ENCODE assay signal across 23 cellular contexts in the genomic region with DNA sequence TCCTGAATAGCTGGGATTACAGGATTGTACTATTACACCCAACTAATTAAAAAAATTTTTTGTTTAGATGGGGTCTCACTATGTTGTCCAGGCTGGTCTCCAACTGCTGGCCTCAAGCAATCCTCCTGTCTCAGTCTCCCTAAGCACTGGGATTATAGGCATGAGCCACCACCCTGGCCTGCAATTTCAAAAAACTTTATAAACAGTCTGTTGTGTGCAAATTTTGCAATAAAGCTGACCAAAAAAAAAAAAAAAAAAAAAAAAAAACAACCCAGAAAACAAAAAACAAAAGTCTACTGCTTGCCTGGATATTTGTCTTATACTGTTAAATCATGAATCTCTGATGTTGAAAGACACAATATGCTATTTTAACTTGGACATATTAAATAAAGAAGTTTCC. TPM values are rescaled to one million over a fixed set of nuclear protein-coding genes. Genes with fewer than 3 reads are reported as not detected.
DNase-seq lines count a peak whose midpoint lies in the region; ATAC-seq and TF ChIP-seq lines count a peak whose summit lies in the region.
"Had no signal": no experiment of that assay in that cellular context is flagged by ENCODE, and none has a peak within 500 bp of the region (broad histone marks: within the 10 kb centered on the region; RNA-seq: fewer than 3 reads in every experiment).

No MANE protein-coding gene starts in this region.

- H3K36me3 Mint-ChIP-seq in central memory CD8-positive, alpha-beta T cell (ENCODE audit: insufficient read depth) = peaks cover 19% of the 10 kb centered on the region
- H3K36me3 Mint-ChIP-seq in neural crest cell (ENCODE audit: low read depth) = no peaks in the 10 kb centered on the region
- H3K36me3 Mint-ChIP-seq in activated CD8-positive, alpha-beta T cell treated with anti-CD3 and anti-CD28 coated beads, Interleukin-2, amount 10 ng/mL, durations not matched to agents 7 days and 5 days (ENCODE audit: low read depth) = peaks cover 30% of the 10 kb centered on the region

- H2AFZ ChIP-seq in ACC112 (ENCODE audit: low read length, unreplicated experiment) = no peak overlapping the region
- no peak overlapping the region for H2AFZ ChIP-seq in DND-41 (ENCODE audit: low read depth, low read length)

- H3K4me3 ChIP-seq in ACC112 (ENCODE audit: low read depth, low read length) = peak overlapping the region; percentile 23; the same call in 1 of the 2 replicates
- H3K4me3 ChIP-seq in DND-41 (ENCODE audit: low read depth in 1 of 2, low read length in 2 of 2) = no peak overlapping the region
- H3K4me3 ChIP-seq: skin epidermis had no signal

- H3K27ac Mint-ChIP-seq in central memory CD8-positive, alpha-beta T cell (ENCODE audit: low read depth) = no peak overlapping the region
- H3K27ac Mint-ChIP-seq in neural crest cell (ENCODE audit: unreplicated experiment) = no peak overlapping the region
- H3K27ac Mint-ChIP-seq in activated CD8-positive, alpha-beta T cell treated with anti-CD3 and anti-CD28 coated beads, Interleukin-2, amount 10 ng/mL, durations not matched to agents 7 days and 5 days = no peak overlapping the region

- H3K4me1 Mint-ChIP-seq in central memory CD8-positive, alpha-beta T cell = peaks cover 81% of the 10 kb centered on the region
- H3K4me1 Mint-ChIP-seq in neural crest cell = peaks cover 78% of the 10 kb centered on the region
- H3K4me1 Mint-ChIP-seq in activated CD8-positive, alpha-beta T cell treated with anti-CD3 and anti-CD28 coated beads, Interleukin-2, amount 10 ng/mL, durations not matched to agents 7 days and 5 days (ENCODE audit: low read depth) = peaks cover 57% of the 10 kb centered on the region

- POLR2A ChIA-PET in activated CD8-positive, alpha-beta T cell treated with anti-CD3 and anti-CD28 coated beads, Interleukin-2, amount 10 ng/mL, durations not matched to agents 7 days and 5 days (lab: Charles Lee) = interaction anchor here (1.2 kb wide), 1 partner anchor 159 kb away, joined by 3 read pairs; a partner anchor contains a TSS

- H3K9ac ChIP-seq in DND-41 (ENCODE audit: low read depth, low read length) = no peak overlapping the region
- H3K9ac ChIP-seq: SK-N-SH had no signal

- H3K79me2 ChIP-seq in ACC112 (ENCODE audit: control insufficient read depth, insufficient read depth, low read length, unreplicated experiment) = peaks cover 86% of the 10 kb centered on the region
- H3K79me2 ChIP-seq in DND-41 (ENCODE audit: insufficient read depth, low read length) = peaks cover 87% of the 10 kb centered on the region

- H3K27me3 ChIP-seq in ACC112 (ENCODE audit: insufficient read depth, low read length) = no peaks in the 10 kb centered on the region
- H3K27me3 ChIP-seq in DND-41 (ENCODE audit: insufficient read depth, low read length, poor library complexity) = no peaks in the 10 kb centered on the region
- H3K27me3 ChIP-seq: uterus had no signal

- H3K36me3 ChIP-seq in ACC112 (ENCODE audit: insufficient read depth, low read length) (peaks cover 3% of the 10 kb centered on the region; the same call in 1 of the 2 replicates), DND-41 (ENCODE audit: insufficient read depth, low read length) (peaks cover 21% of the 10 kb centered on the region)
- H3K36me3 ChIP-seq: uterus had no signal

- H3K4me1 ChIP-seq in ACC112 (ENCODE audit: control insufficient read depth, insufficient read depth, low read length, unreplicated experiment) = peaks cover 43% of the 10 kb centered on the region
- H3K4me1 ChIP-seq in DND-41 (ENCODE audit: insufficient read depth, low read length) = peaks cover 50% of the 10 kb centered on the region

- no peaks in the 10 kb centered on the region for H3K9me3 Mint-ChIP-seq in central memory CD8-positive, alpha-beta T cell
- no peaks in the 10 kb centered on the region for H3K9me3 Mint-ChIP-seq in neural crest cell
- no peaks in the 10 kb centered on the region for H3K9me3 Mint-ChIP-seq in activated CD8-positive, alpha-beta T cell treated with anti-CD3 and anti-CD28 coated beads, Interleukin-2, amount 10 ng/mL, durations not matched to agents 7 days and 5 days (ENCODE audit: insufficient read depth)

- no peaks in the 10 kb centered on the region for H3K9me3 ChIP-seq in DND-41 (ENCODE audit: insufficient read depth, low read length, severe bottlenecking)
- H3K9me3 ChIP-seq: SK-N-SH, uterus had no signal

- H3K4me3 Mint-ChIP-seq in central memory CD8-positive, alpha-beta T cell = peak overlapping the region; percentile 91
- H3K4me3 Mint-ChIP-seq in neural crest cell = peak overlapping the region; percentile 74
- no peak overlapping the region for H3K4me3 Mint-ChIP-seq in activated CD8-positive, alpha-beta T cell treated with anti-CD3 and anti-CD28 coated beads, Interleukin-2, amount 10 ng/mL, durations not matched to agents 7 days and 5 days

- ATAC-seq in DND-41 (ENCODE audit: insufficient read depth, low read depth) = no peak
- no peak for ATAC-seq in central memory CD8-positive, alpha-beta T cell (replicated peaks; ENCODE audit: extremely low read depth, poor library complexity, severe bottlenecking)
- no peak for ATAC-seq in GM18502 (IDR thresholded peaks at IDR 0.05; ENCODE audit: poor library complexity, unreplicated experiment)
- no peak for ATAC-seq in activated CD8-positive, alpha-beta T cell treated with anti-CD3 and anti-CD28 coated beads, Interleukin-2, amount 10 ng/mL, durations not matched to agents 7 days and 5 days
- ATAC-seq: left ventricle myocardium superior had no signal

- no peak overlapping the region for H3K27ac ChIP-seq in ACC112 (ENCODE audit: low read depth, low read length)
- no peak overlapping the region for H3K27ac ChIP-seq in DND-41 (ENCODE audit: low read length)
- H3K27ac ChIP-seq: skin epidermis had no signal

- DNase-seq in DND-41 (no peak), neural crest cell (ENCODE audit: low read depth, low spot score) (no peak), superior temporal gyrus (ENCODE audit: extremely low spot score) (no peak), NCI-H187 treated with DMSO at 0.1 percent for 48 hours (lab: John Stamatoyannopoulos, UW) (no peak)
- DNase-seq in central memory CD8-positive, alpha-beta T cell (ENCODE audit: low spot score in 2 of 2) = no peak
- no peak for DNase-seq in activated CD8-positive, alpha-beta T cell treated with anti-CD3 and anti-CD28 coated beads, Interleukin-2, amount 10 ng/mL, durations not matched to agents 7 days and 5 days
- DNase-seq: activated CD4-positive, alpha-beta T cell treated with anti-CD3 and anti-CD28 coated beads for 1 hour; activated effector memory CD4-positive, alpha-beta T cell treated with anti-CD3 and anti-CD28 coated beads, Interleukin-2, amount 50 U/mL, for 16 hours; anterior cingulate cortex; cerebellar nuclear complex; head of caudate nucleus; Karpas-422; left ventricle myocardium superior; NCI-H1092; NCI-H2029 treated with DMSO at 0.1 percent for 48 hours; NCI-H510A; posterior cingulate gyrus; SK-N-SH; stimulated activated CD4-positive, alpha-beta T cell treated with anti-CD3 and anti-CD28 coated beads, Interleukin-4, amount 100 ng/mL, for 1 hour; uterus had no signal

- CTCF ChIA-PET in activated CD8-positive, alpha-beta T cell treated with anti-CD3 and anti-CD28 coated beads, Interleukin-2, amount 10 ng/mL, durations not matched to agents 7 days and 5 days (lab: Charles Lee) = interaction anchor here (0.8 to 4.0 kb wide), 4 partner anchors 95 to 250 kb away, joined by 3 to 18 read pairs (median 4); no protein-coding TSS in a partner anchor

- H3K27me3 Mint-ChIP-seq in central memory CD8-positive, alpha-beta T cell = no peaks in the 10 kb centered on the region
- no peaks in the 10 kb centered on the region for H3K27me3 Mint-ChIP-seq in neural crest cell (ENCODE audit: low read depth)
- H3K27me3 Mint-ChIP-seq in activated CD8-positive, alpha-beta T cell treated with anti-CD3 and anti-CD28 coated beads, Interleukin-2, amount 10 ng/mL, durations not matched to agents 7 days and 5 days (ENCODE audit: low read depth) = no peaks in the 10 kb centered on the region

- peak overlapping the region; percentile 96; the same call in 1 of the 2 replicates for H3K4me2 ChIP-seq in DND-41 (ENCODE audit: insufficient read depth, low read length)

- TF ChIP-seq CTCF in DND-41 (IDR thresholded peaks at IDR 0.05; ENCODE audit: borderline replicate concordance, extremely low read depth, low read length, poor library complexity, severe bottlenecking) (no peak), neural crest cell (conservative IDR thresholded peaks at IDR 0.05) (no peak)

- peaks cover 82% of the 10 kb centered on the region for H4K20me1 ChIP-seq in DND-41 (ENCODE audit: insufficient read depth, low read length)

RNA-seq across cellular contexts. Expression of a gene that starts 4.4 kb away (rescaled TPM):
- total RNA-seq in neural crest cell = 84.7 and 97.6 TPM in 2 replicates
- 10 to 100 TPM; 51.8 to 55.8 TPM for total RNA-seq in activated CD8-positive, alpha-beta T cell treated with anti-CD3 and anti-CD28 coated beads, Interleukin-2, amount 10 ng/mL, durations not matched to agents 7 days and 5 days
